ENCODE assay signal across 27 cellular contexts in genomic region chr15:81380668-81381067, GRCh38. TPM values are rescaled to one million over a fixed set of nuclear protein-coding genes. Genes with fewer than 3 reads are reported as not detected.
"Had no signal": no experiment of that assay in that cellular context is flagged by ENCODE, and none has a peak within 500 bp of the region (broad histone marks: within the 10 kb centered on the region; RNA-seq: fewer than 3 reads in every experiment).

No MANE protein-coding gene starts in this region.

- H3K4me2 ChIP-seq: smooth muscle cell had no signal

- ATAC-seq: naive thymus-derived CD4-positive, alpha-beta T cell; natural killer cell treated with Interleukin-12 subunit alpha and Interleukin-12 subunit beta and Interleukin-15 and Interleukin-18, amount 100 ng/mL, for 72 hours; right lobe of liver; stimulated activated naive B cell treated with anti-CD40 and anti-IgM and Interleukin-4, amounts not matched to agents 10 μg/mL and 1 μg/mL and 100 μg/mL, for 72 hours had no signal

- H3K4me3 ChIP-seq: left ventricle myocardium inferior, lung, ovary, right atrium auricular region, right lobe of liver, smooth muscle cell, tibial nerve had no signal

- DNase-seq: hypothalamus; immature natural killer cell; kidney; left ventricle myocardium inferior; mesendoderm; naive thymus-derived CD4-positive, alpha-beta T cell; ovary; right lobe of liver; stimulated activated CD4-positive, alpha-beta T cell treated with anti-CD3 and anti-CD28 coated beads, Interleukin-1b, Interleukin-23, amount 100 ng/mL, for 48 hours; stimulated activated CD4-positive, alpha-beta T cell treated with anti-CD3 and anti-CD28 coated beads, Interleukin-4, amount 100 ng/mL, for 1 hour; stimulated activated naive B cell treated with anti-CD40 and anti-IgM and Interleukin-4, amounts not matched to agents 10 μg/mL and 1 μg/mL and 100 μg/mL, for 72 hours; substantia nigra had no signal

- H3K36me3 ChIP-seq: left ventricle myocardium inferior, ovary, right atrium auricular region, right lobe of liver, tibial nerve had no signal

- H3K27ac Mint-ChIP-seq: immature natural killer cell; mesothelial cell of epicardium; natural killer cell treated with Interleukin-12 subunit alpha and Interleukin-12 subunit beta and Interleukin-15 and Interleukin-18, amount 100 ng/mL, for 72 hours; progenitor cell of endocrine pancreas; stimulated activated naive B cell treated with anti-CD40 and anti-IgM and Interleukin-4, amounts not matched to agents 10 μg/mL and 1 μg/mL and 100 μg/mL, for 72 hours; stimulated activated naive CD8-positive, alpha-beta T cell treated with anti-CD3 and anti-CD28 coated beads, Interleukin-15, Interleukin-2, amounts not matched to agents 100 ng/mL and 50 ng/mL, for 24 hours; type B pancreatic cell had no signal

- H3K9me3 Mint-ChIP-seq: immature natural killer cell; natural killer cell treated with Interleukin-12 subunit alpha and Interleukin-12 subunit beta and Interleukin-15 and Interleukin-18, amount 100 ng/mL, for 72 hours; stimulated activated naive CD8-positive, alpha-beta T cell treated with anti-CD3 and anti-CD28 coated beads, Interleukin-15, Interleukin-2, amounts not matched to agents 100 ng/mL and 50 ng/mL, for 24 hours had no signal

- H3K4me1 ChIP-seq: right atrium auricular region had no signal

- H3K27ac ChIP-seq: left ventricle myocardium inferior, ovary, right atrium auricular region, right lobe of liver, tibial nerve had no signal

- H3K4me3 Mint-ChIP-seq: immature natural killer cell; mesothelial cell of epicardium; naive thymus-derived CD4-positive, alpha-beta T cell; natural killer cell treated with Interleukin-12 subunit alpha and Interleukin-12 subunit beta and Interleukin-15 and Interleukin-18, amount 100 ng/mL, for 72 hours; stimulated activated naive B cell treated with anti-CD40 and anti-IgM and Interleukin-4, amounts not matched to agents 10 μg/mL and 1 μg/mL and 100 μg/mL, for 72 hours; stimulated activated naive CD8-positive, alpha-beta T cell treated with anti-CD3 and anti-CD28 coated beads, Interleukin-15, Interleukin-2, amounts not matched to agents 100 ng/mL and 50 ng/mL, for 24 hours; type B pancreatic cell had no signal

- H3K27me3 Mint-ChIP-seq: progenitor cell of endocrine pancreas; stimulated activated naive B cell treated with anti-CD40 and anti-IgM and Interleukin-4, amounts not matched to agents 10 μg/mL and 1 μg/mL and 100 μg/mL, for 72 hours; stimulated activated naive CD8-positive, alpha-beta T cell treated with anti-CD3 and anti-CD28 coated beads, Interleukin-15, Interleukin-2, amounts not matched to agents 100 ng/mL and 50 ng/mL, for 24 hours had no signal

- H3K9me3 ChIP-seq: ovary, right lobe of liver, tibial nerve had no signal

- H3K36me3 Mint-ChIP-seq: natural killer cell treated with Interleukin-12 subunit alpha and Interleukin-12 subunit beta and Interleukin-15 and Interleukin-18, amount 100 ng/mL, for 72 hours; type B pancreatic cell had no signal

- H3K27me3 ChIP-seq: ovary, right atrium auricular region, right lobe of liver, tibial nerve had no signal

- H3K4me1 Mint-ChIP-seq: mesothelial cell of epicardium; stimulated activated naive B cell treated with anti-CD40 and anti-IgM and Interleukin-4, amounts not matched to agents 10 μg/mL and 1 μg/mL and 100 μg/mL, for 72 hours had no signal

RNA-seq across cellular contexts. Expression of gene TMC3, which starts 6.7 kb away (rescaled TPM):
- total RNA-seq: kidney; left ventricle myocardium inferior; mononuclear cell; myocyte; naive thymus-derived CD4-positive, alpha-beta T cell; natural killer cell treated with Interleukin-12 subunit alpha and Interleukin-12 subunit beta and Interleukin-15 and Interleukin-18, amount 100 ng/mL, for 72 hours; pulmonary artery endothelial cell; renal cortical epithelial cell; right atrium auricular region; skeletal muscle tissue; smooth muscle cell; tibial nerve had no signal
- polyA plus RNA-seq: lung; naive thymus-derived CD4-positive, alpha-beta T cell; neural cell; ovary; smooth muscle cell had no signal
